Comparison of ENCODE assay signal across 18 cellular contexts in the genomic region with DNA sequence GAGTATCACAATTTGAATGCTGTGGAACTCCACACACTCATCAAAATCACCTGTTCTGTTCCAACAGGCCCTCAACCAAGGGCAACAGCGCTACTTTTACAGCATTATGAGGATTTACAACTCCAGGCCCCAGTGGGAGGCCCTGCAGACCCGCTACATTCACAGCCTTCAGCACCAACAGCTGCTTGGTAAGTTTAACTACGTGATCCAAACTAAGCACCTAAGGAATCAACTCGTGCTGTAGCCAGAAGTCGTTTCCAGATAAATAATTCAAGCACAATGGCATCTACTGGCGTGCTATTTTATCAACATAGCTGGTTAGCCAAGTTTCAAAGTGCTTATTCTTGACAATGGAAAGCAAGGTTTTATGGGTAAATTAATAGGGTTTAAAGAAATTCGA. TPM values are rescaled to one million over a fixed set of nuclear protein-coding genes. Genes with fewer than 3 reads are reported as not detected.
DNase-seq lines count a peak whose midpoint lies in the region; ATAC-seq lines count a peak whose summit lies in the region.
"Had no signal": no experiment of that assay in that cellular context is flagged by ENCODE, and none has a peak within 500 bp of the region (broad histone marks: within the 10 kb centered on the region; RNA-seq: fewer than 3 reads in every experiment).

No MANE protein-coding gene starts in this region.

- no peak overlapping the region for H3K4me3 ChIP-seq in muscle layer of colon (ENCODE audit: low read depth in 1 of 2, low read length in 2 of 2)
- H3K4me3 ChIP-seq: HAP-1 had no signal

- H3K9ac ChIP-seq in muscle layer of colon (ENCODE audit: low read length), result no peak overlapping the region

- no peaks in the 10 kb centered on the region for H3K27me3 ChIP-seq in muscle layer of colon (ENCODE audit: control insufficient read depth in 1 of 2, insufficient read depth in 2 of 2, low read length in 2 of 2)

- peak overlapping the region; percentile 69 for H3K27ac ChIP-seq in muscle layer of colon (ENCODE audit: low read depth, low read length)

- no peaks in the 10 kb centered on the region for H3K36me3 ChIP-seq in muscle layer of colon (ENCODE audit: insufficient read depth, low read length)
- H3K36me3 ChIP-seq: HAP-1 had no signal

- intact Hi-C loops in Right ventricle myocardium inferior (cut with DNase I), result loop anchor here (5.0 to 10.0 kb wide), 2 partner anchors 39 to 72 kb away; no protein-coding TSS in a partner anchor
- intact Hi-C loops in cardiac septum (cut with DNase I), result no loop called here
- intact Hi-C loops in Right ventricle myocardium superior (cut with DNase I), result no loop called here

- DNase-seq in Right ventricle myocardium inferior (ENCODE audit: missing footprints) (no peak), cardiac septum (ENCODE audit: low spot score) (no peak), Right ventricle myocardium superior (no peak), retina (no peak), T-helper 9 cell (no peak), NCI-H510A (lab: John Stamatoyannopoulos, UW) (no peak)
- DNase-seq in activated T-cell treated with anti-CD3 and anti-CD28 coated beads, Interleukin-2, amount 50 U/mL, for 48 hours, result no peak
- DNase-seq: AML-193, Caco-2, GF-D8, IMR-90, NCI-H2081, NCI-H2227 treated with DMSO at 0.1 percent for 48 hours, NCI-H69 had no signal

- no peaks in the 10 kb centered on the region for H3K9me3 ChIP-seq in muscle layer of colon (ENCODE audit: low read length)
- H3K9me3 ChIP-seq: Caco-2, HAP-1 had no signal

- peak; percentile 13 for ATAC-seq in Right ventricle myocardium inferior
- peak; percentile 85 for ATAC-seq in Right ventricle myocardium superior (ENCODE audit: poor library complexity)

- H3K4me1 ChIP-seq in muscle layer of colon (ENCODE audit: insufficient read depth, low read length), result peaks cover 14% of the 10 kb centered on the region
- H3K4me1 ChIP-seq: Caco-2, HAP-1 had no signal

RNA-seq across cellular contexts. Expression of gene FAM216B, which starts 5.3 kb away (rescaled TPM):
- total RNA-seq in Right ventricle myocardium inferior, result 3.1 TPM
- 0.22 TPM for total RNA-seq in cardiac septum
- total RNA-seq in Right ventricle myocardium superior, result 4.6 TPM
- total RNA-seq: Caco-2, HT-29, IMR-90, LHCN-M2 had no signal
